Comparison of ENCODE assay signal across 8 cellular contexts in the genomic region with DNA sequence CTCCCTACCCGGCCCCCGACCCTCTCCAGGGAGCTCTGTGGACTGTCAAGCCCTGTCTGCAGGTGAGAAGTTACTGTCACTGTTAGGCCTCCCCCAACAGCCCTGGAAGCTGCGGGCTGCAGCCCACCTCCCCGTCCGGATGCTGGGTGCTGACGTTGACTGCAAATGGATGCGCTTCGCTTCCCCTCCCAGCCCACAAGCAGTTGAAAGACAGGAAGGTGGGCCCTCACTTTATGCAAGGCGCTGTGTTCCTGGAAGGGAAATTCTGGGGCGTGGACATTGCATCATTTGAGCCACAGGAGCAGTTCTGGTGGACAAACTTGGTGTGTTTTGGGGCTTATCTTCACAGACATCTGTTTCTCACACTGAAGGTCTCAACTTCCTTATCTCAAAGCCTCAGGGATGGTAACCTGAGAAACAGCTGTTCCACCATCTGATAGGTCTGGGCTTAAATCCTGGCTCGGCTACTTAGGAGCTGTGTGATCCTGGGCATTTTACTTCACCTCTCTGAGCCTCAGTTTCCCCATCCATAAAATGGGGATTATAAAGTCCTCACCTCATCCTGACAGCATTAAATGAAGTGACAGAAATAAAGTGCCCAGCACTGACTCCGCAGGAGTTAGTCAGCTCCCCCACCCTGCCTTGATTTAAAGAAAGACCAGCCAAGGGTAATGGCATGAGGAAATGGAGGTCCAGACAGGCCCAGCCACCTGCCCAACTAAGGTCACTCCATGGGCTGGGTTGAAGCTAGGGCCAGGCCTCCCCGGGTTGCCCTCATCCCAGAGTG.
DNase-seq lines count a peak whose midpoint lies in the region; ATAC-seq and TF ChIP-seq lines count a peak whose summit lies in the region.

No MANE protein-coding gene starts in this region.

- H3K27me3 ChIP-seq in DOHH2 (ENCODE audit: control insufficient read depth, low read length): no peaks in the 10 kb centered on the region; the same call in 1 of the 2 replicates

- no peaks in the 10 kb centered on the region for H3K79me2 ChIP-seq in DOHH2 (ENCODE audit: control insufficient read depth, low read length)

- peak overlapping the region; percentile 79 for H3K27ac Mint-ChIP-seq in activated naive CD8-positive, alpha-beta T cell treated with anti-CD3 and anti-CD28 coated beads, Interleukin-2, amount 50 U/mL, for 24 hours

- DNase-seq in NB4 (ENCODE audit: low read depth) (peak; percentile 100), substantia nigra (lab: John Stamatoyannopoulos, UW) (no peak), cerebellar cortex (ENCODE audit: low spot score) (no peak)
- DNase-seq in activated naive CD8-positive, alpha-beta T cell treated with anti-CD3 and anti-CD28 coated beads, Interleukin-2, amount 50 U/mL, for 24 hours: peak; percentile 52
- peak; percentile 52 for DNase-seq in stimulated activated naive CD8-positive, alpha-beta T cell treated with anti-CD3 and anti-CD28 coated beads, Interleukin-15, Interleukin-2, amounts not matched to agents 100 U/mL and 50 U/mL, for 24 hours
- DNase-seq in activated effector memory CD4-positive, alpha-beta T cell treated with Interleukin-2 at 50 U/mL for 16 hours: no peak

- no peaks in the 10 kb centered on the region for H3F3A ChIP-seq in DOHH2 (ENCODE audit: control insufficient read depth, insufficient read depth)

- no peaks in the 10 kb centered on the region for H3K36me3 ChIP-seq in DOHH2 (ENCODE audit: control insufficient read depth, low read length)

- H3K9me3 ChIP-seq in DOHH2 (ENCODE audit: control insufficient read depth, insufficient read depth, low read length): no peaks in the 10 kb centered on the region

- H3K4me3 ChIP-seq in DOHH2 (ENCODE audit: low read length) (peak overlapping the region; percentile 19), NB4 (ENCODE audit: low read depth, low read length) (peak overlapping the region; percentile 12)

- no peaks in the 10 kb centered on the region for H3K36me3 Mint-ChIP-seq in activated naive CD8-positive, alpha-beta T cell treated with anti-CD3 and anti-CD28 coated beads, Interleukin-2, amount 50 U/mL, for 24 hours (ENCODE audit: low read depth)

- TF ChIP-seq CTCF in DOHH2 (IDR thresholded peaks at IDR 0.05; ENCODE audit: low read depth, low read length, poor library complexity, severe bottlenecking) (no peak), NB4 (IDR thresholded peaks at IDR 0.05; ENCODE audit: low read depth, low read length) (no peak)

- H3K9me3 Mint-ChIP-seq in activated naive CD8-positive, alpha-beta T cell treated with anti-CD3 and anti-CD28 coated beads, Interleukin-2, amount 50 U/mL, for 24 hours: no peaks in the 10 kb centered on the region

- no peaks in the 10 kb centered on the region for H3K9me2 ChIP-seq in DOHH2 (replicated peaks; ENCODE audit: control insufficient read depth, low read length)

- H3K4me1 ChIP-seq in DOHH2 (ENCODE audit: control insufficient read depth, low read length): peaks cover 29% of the 10 kb centered on the region

- H3K27me3 Mint-ChIP-seq in activated naive CD8-positive, alpha-beta T cell treated with anti-CD3 and anti-CD28 coated beads, Interleukin-2, amount 50 U/mL, for 24 hours: no peaks in the 10 kb centered on the region

- H3K4me2 ChIP-seq in DOHH2 (ENCODE audit: low read length): peak overlapping the region; percentile 44

- TF ChIP-seq POLR2A in NB4 (IDR thresholded peaks at IDR 0.05; ENCODE audit: extremely low read depth, insufficient read length): no peak

- H3K4me1 Mint-ChIP-seq in activated naive CD8-positive, alpha-beta T cell treated with anti-CD3 and anti-CD28 coated beads, Interleukin-2, amount 50 U/mL, for 24 hours: peaks cover 26% of the 10 kb centered on the region

- H3K27ac ChIP-seq in DOHH2 (ENCODE audit: low read depth, low read length): peak overlapping the region; percentile 1; the same call in 1 of the 2 replicates
- H3K27ac ChIP-seq in substantia nigra (ENCODE audit: low read depth, low read length, poor library complexity, severe bottlenecking): no peak overlapping the region

- ATAC-seq in GM21390 (IDR thresholded peaks at IDR 0.05; ENCODE audit: unreplicated experiment): peak; percentile 51
- peak; percentile 67 for ATAC-seq in activated naive CD8-positive, alpha-beta T cell treated with anti-CD3 and anti-CD28 coated beads, Interleukin-2, amount 50 U/mL, for 24 hours
- ATAC-seq in stimulated activated naive CD8-positive, alpha-beta T cell treated with anti-CD3 and anti-CD28 coated beads, Interleukin-15, Interleukin-2, amounts not matched to agents 100 U/mL and 50 U/mL, for 24 hours: peak; percentile 66

- peak overlapping the region; percentile 3 for H3K4me3 Mint-ChIP-seq in activated naive CD8-positive, alpha-beta T cell treated with anti-CD3 and anti-CD28 coated beads, Interleukin-2, amount 50 U/mL, for 24 hours

- no peaks in the 10 kb centered on the region for H4K20me1 ChIP-seq in DOHH2 (ENCODE audit: control insufficient read depth, insufficient read depth, low read depth, low read length)

Comparison
In these comparisons a context has a peak if more than half of its experiments do, and no peak if none do; other contexts are left out.
1. DNase-seq: peak in NB4 (single experiment), activated naive CD8-positive, alpha-beta T cell treated with anti-CD3 and anti-CD28 coated beads, Interleukin-2, amount 50 U/mL, for 24 hours (single experiment) and stimulated activated naive CD8-positive, alpha-beta T cell treated with anti-CD3 and anti-CD28 coated beads, Interleukin-15, Interleukin-2, amounts not matched to agents 100 U/mL and 50 U/mL, for 24 hours (single experiment); none in activated effector memory CD4-positive, alpha-beta T cell treated with Interleukin-2 at 50 U/mL for 16 hours (single experiment), substantia nigra (0 of 49) and cerebellar cortex (single experiment).
2. Peak in every context shown above with its lines, with median percentiles within 50 percentile points of each other: ATAC-seq.